Comparison of ENCODE assay signal across 19 cellular contexts in genomic region chr13:67095621-67096020, GRCh38.
DNase-seq lines count a peak whose midpoint lies in the region; FAIRE-seq and TF ChIP-seq lines count a peak whose summit lies in the region.
"Had no signal": no experiment of that assay in that cellular context is flagged by ENCODE, and none has a peak within 500 bp of the region (broad histone marks: within the 10 kb centered on the region; RNA-seq: fewer than 3 reads in every experiment).

No MANE protein-coding gene starts in this region.

- BruUV-seq in endothelial cell of umbilical vein (replicated peaks; lab: Mats Ljungman, UMichigan), result no TSS peak

- H2AFZ ChIP-seq in OCI-LY1 (ENCODE audit: low read length) (peak overlapping the region; percentile 73; the same call in 1 of the 2 replicates), endothelial cell of umbilical vein (ENCODE audit: low read depth, low read length) (no peak overlapping the region)
- H2AFZ ChIP-seq: GM23338 had no signal

- H3F3A ChIP-seq in OCI-LY1 (ENCODE audit: insufficient read depth, low read length), result no peaks in the 10 kb centered on the region

- POLR2A ChIA-PET in endothelial cell of umbilical vein (lab: Charles Lee), result no interaction called here

- no peaks in the 10 kb centered on the region for H3K9me2 ChIP-seq in OCI-LY1 (ENCODE audit: low read depth, low read length)

- H3K4me1 ChIP-seq in OCI-LY1 (ENCODE audit: insufficient read depth, low read length, severe bottlenecking), result peaks cover 21% of the 10 kb centered on the region
- H3K4me1 ChIP-seq in endothelial cell of umbilical vein (ENCODE audit: control insufficient read depth, extremely low read depth, insufficient read depth, low read length), result no peaks in the 10 kb centered on the region

- no peak for FAIRE-seq in endothelial cell of umbilical vein (lab: Jason Lieb, UNC)
- FAIRE-seq: GM12878, GM18507, HepG2 had no signal

- DNase-seq in COLO829 (ENCODE audit: low spot score), result peak; percentile 4
- peak; percentile 2 for DNase-seq in endothelial cell of umbilical vein (ENCODE audit: low read depth, low spot score)
- DNase-seq in renal cortical epithelial cell (ENCODE audit: low read depth), result peak; percentile 75
- DNase-seq in coronary artery (ENCODE audit: low spot score), result no peak
- DNase-seq in DMS 273 treated with DMSO at 0.1 percent for 48 hours (lab: John Stamatoyannopoulos, UW), result no peak
- DNase-seq in SHP77 treated with DMSO at 0.1 percent for 48 hours (lab: John Stamatoyannopoulos, UW), result no peak
- DNase-seq: C1 segment of cervical spinal cord, GDM1, Karpas-422, NCI-H1105 treated with DMSO at 0.1 percent for 48 hours, NCI-H187 treated with DMSO at 0.1 percent for 48 hours, NCI-H69, RPMI8226 had no signal

- H3K27me3 ChIP-seq in OCI-LY1 (ENCODE audit: insufficient read depth, low read length) (no peaks in the 10 kb centered on the region), endothelial cell of umbilical vein (ENCODE audit: control insufficient read depth in 2 of 2, insufficient read depth in 2 of 2, low read length in 2 of 2) (no peaks in the 10 kb centered on the region)
- H3K27me3 ChIP-seq: SJSA1 had no signal

- no peak overlapping the region for H3K4me2 ChIP-seq in OCI-LY1 (ENCODE audit: low read length)
- H3K4me2 ChIP-seq in endothelial cell of umbilical vein (ENCODE audit: insufficient read depth, low read length), result no peak overlapping the region
- H3K4me2 ChIP-seq: GM23338 had no signal

- TF ChIP-seq CTCF in OCI-LY1 (IDR thresholded peaks at IDR 0.05; ENCODE audit: low read length), result no peak
- TF ChIP-seq CTCF in endothelial cell of umbilical vein (IDR thresholded peaks at IDR 0.05; ENCODE audit: extremely low read depth in 1 of 2, insufficient read depth in 1 of 2, low read depth in 1 of 2, low read length in 2 of 2), result no peak
- no peak for TF ChIP-seq CTCF in coronary artery (IDR thresholded peaks at IDR 0.05)

- CTCF ChIA-PET in endothelial cell of umbilical vein (lab: Charles Lee), result no interaction called here

- H4K20me1 ChIP-seq in OCI-LY1 (ENCODE audit: insufficient read depth, low read length), result no peaks in the 10 kb centered on the region
- H4K20me1 ChIP-seq in endothelial cell of umbilical vein (replicated peaks; ENCODE audit: control insufficient read depth, extremely low read depth, insufficient read depth, low read length), result no peaks in the 10 kb centered on the region

- dilution Hi-C loops in endothelial cell of umbilical vein (cut with MboI; ENCODE audit: extremely low pct_ligation_motif_present, low sequenced_read_pairs), result no loop called here

- no peaks in the 10 kb centered on the region for H3K9me1 ChIP-seq in endothelial cell of umbilical vein (replicated peaks; ENCODE audit: control insufficient read depth, extremely low read depth, insufficient read depth, low read length)

- intact Hi-C loops in endothelial cell of umbilical vein (cut with micrococcal nuclease), result no loop called here

- no peaks in the 10 kb centered on the region for H3K79me2 ChIP-seq in OCI-LY1 (ENCODE audit: insufficient read depth, low read length)
- no peaks in the 10 kb centered on the region for H3K79me2 ChIP-seq in endothelial cell of umbilical vein (ENCODE audit: control insufficient read depth, insufficient read depth, low read length)

- no peak for TF ChIP-seq POLR2A in endothelial cell of umbilical vein (IDR thresholded peaks at IDR 0.05; ENCODE audit: low read depth, low read length)

- 0 out of 2 replicates have a peak, but pooled peaks cover 4% of the 10 kb centered on the region for H3K36me3 ChIP-seq in OCI-LY1 (ENCODE audit: insufficient read depth, low read length)
- H3K36me3 ChIP-seq in endothelial cell of umbilical vein (ENCODE audit: control insufficient read depth in 2 of 2, extremely low read depth in 1 of 2, insufficient read depth in 2 of 2, low read length in 2 of 2), result no peaks in the 10 kb centered on the region
- H3K36me3 ChIP-seq: SJSA1 had no signal

- H3K9ac ChIP-seq in OCI-LY1 (ENCODE audit: low read length) (no peak overlapping the region), endothelial cell of umbilical vein (replicated peaks; ENCODE audit: extremely low read depth, insufficient read depth, low read length) (no peak overlapping the region)

- H3K9me3 ChIP-seq in OCI-LY1 (ENCODE audit: low read length) (0 out of 2 replicates have a peak, but pooled peaks cover 10% of the 10 kb centered on the region), endothelial cell of umbilical vein (replicated peaks; ENCODE audit: control insufficient read depth, insufficient read depth, low read length) (no peaks in the 10 kb centered on the region)
- H3K9me3 ChIP-seq: SJSA1 had no signal

- H3K4me3 ChIP-seq in OCI-LY1 (ENCODE audit: low read depth, low read length, poor library complexity, severe bottlenecking) (no peak overlapping the region), endothelial cell of umbilical vein (replicated peaks in 1 of 3; ENCODE audit: insufficient read depth in 1 of 3, low read depth in 1 of 3, low read length in 3 of 3) (no peak overlapping the region), coronary artery (no peak overlapping the region)
- H3K4me3 ChIP-seq: GM12878, GM23338, SJSA1 had no signal

- H3K27ac ChIP-seq in OCI-LY1 (ENCODE audit: low read depth, low read length, poor library complexity, severe bottlenecking) (no peak overlapping the region), endothelial cell of umbilical vein (ENCODE audit: insufficient read depth, low read depth, low read length) (no peak overlapping the region), coronary artery (no peak overlapping the region)
- H3K27ac ChIP-seq: SJSA1 had no signal

TF ChIP-seq in endothelial cell of umbilical vein, 7 proteins besides CTCF, POLR2A, EP300 and RAD21:
- no peak for TF ChIP-seq FOS (IDR thresholded peaks at IDR 0.05; ENCODE audit: borderline replicate concordance, insufficient read depth, low read length)
- TF ChIP-seq GATA2 (IDR thresholded peaks at IDR 0.05; ENCODE audit: insufficient read depth, insufficient read length, low read depth, low read length), result no peak
- no peak for TF ChIP-seq POLR2AphosphoS5 (IDR thresholded peaks at IDR 0.05; ENCODE audit: insufficient read depth, low read depth, low read length)
- TF ChIP-seq JUN (IDR thresholded peaks at IDR 0.05; ENCODE audit: borderline replicate concordance, insufficient read depth, insufficient read length, low read depth), result no peak
- no peak for TF ChIP-seq MAX (IDR thresholded peaks at IDR 0.05; ENCODE audit: insufficient read depth, insufficient read length)
- TF ChIP-seq MYC (IDR thresholded peaks at IDR 0.05; ENCODE audit: low read depth, low read length), result no peak
- TF ChIP-seq EZH2 (IDR thresholded peaks at IDR 0.05; ENCODE audit: borderline replicate concordance, low read depth, low read length, severe bottlenecking), result no peak

Comparison
In these comparisons a context has a peak if more than half of its experiments do, and no peak if none do; other contexts are left out.
1. DNase-seq: peak in COLO829 (single experiment), endothelial cell of umbilical vein (single experiment) and renal cortical epithelial cell (single experiment); none in coronary artery (single experiment), DMS 273 treated with DMSO at 0.1 percent for 48 hours (single experiment) and SHP77 treated with DMSO at 0.1 percent for 48 hours (single experiment).